In the genomic region with DNA sequence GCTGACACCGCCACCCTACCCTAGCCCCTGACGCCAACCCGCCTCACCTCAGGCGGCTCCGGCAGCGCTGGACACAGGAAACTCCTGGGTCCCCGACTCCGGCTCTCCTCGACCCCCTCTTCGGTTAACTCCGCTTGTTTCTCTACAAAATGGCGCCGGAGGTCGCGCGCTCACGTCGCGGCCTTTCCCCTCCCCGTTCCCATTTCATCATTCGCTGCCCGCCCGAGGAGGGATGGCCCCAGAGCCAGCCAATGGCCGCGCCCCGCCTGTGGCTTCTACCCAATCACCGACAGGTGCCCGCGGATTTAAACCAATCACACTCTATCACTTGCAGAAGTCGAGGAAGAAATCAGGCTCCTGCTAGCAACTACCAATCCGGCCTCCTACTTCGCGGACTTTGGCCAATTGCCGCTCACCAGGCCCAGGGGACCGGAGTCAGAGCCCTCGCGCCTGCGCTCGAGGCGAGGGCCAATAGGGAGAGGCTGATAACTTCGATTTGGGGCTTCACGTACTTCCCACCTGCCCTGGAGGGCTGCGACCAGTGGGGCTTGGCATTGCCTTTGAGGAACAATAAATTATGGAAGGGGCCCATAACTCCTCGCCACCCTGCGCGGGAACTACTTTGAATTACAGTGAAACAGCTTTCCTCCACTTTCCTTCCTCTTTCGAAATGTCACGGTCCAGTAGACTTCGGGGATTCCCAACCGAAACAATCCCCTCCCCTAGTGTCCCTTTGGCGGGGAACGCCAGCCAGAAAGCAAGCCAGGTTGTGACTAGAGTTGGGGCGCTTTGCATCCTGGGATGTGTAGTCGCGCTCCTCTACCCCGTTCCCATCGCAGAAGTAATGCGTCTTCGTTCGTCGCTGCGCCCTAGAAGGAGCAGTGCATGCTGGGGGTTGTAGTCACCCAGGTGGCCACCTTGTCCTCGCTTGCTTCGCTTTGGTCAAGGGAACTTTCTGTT, we compare ENCODE assay signal across 1 cellular context.
TF ChIP-seq lines count a peak whose summit lies in the region.

A gene (minus strand): TSS at position 146 of the 960 bp plus-strand sequence. CDS start 30,489 bp downstream, outside the sequence.

TF ChIP-seq in K562, 482 proteins besides CTCF, POLR2A, EP300 and RAD21 (continued from another document and continues in another):
- TF ChIP-seq, protein P1, sequence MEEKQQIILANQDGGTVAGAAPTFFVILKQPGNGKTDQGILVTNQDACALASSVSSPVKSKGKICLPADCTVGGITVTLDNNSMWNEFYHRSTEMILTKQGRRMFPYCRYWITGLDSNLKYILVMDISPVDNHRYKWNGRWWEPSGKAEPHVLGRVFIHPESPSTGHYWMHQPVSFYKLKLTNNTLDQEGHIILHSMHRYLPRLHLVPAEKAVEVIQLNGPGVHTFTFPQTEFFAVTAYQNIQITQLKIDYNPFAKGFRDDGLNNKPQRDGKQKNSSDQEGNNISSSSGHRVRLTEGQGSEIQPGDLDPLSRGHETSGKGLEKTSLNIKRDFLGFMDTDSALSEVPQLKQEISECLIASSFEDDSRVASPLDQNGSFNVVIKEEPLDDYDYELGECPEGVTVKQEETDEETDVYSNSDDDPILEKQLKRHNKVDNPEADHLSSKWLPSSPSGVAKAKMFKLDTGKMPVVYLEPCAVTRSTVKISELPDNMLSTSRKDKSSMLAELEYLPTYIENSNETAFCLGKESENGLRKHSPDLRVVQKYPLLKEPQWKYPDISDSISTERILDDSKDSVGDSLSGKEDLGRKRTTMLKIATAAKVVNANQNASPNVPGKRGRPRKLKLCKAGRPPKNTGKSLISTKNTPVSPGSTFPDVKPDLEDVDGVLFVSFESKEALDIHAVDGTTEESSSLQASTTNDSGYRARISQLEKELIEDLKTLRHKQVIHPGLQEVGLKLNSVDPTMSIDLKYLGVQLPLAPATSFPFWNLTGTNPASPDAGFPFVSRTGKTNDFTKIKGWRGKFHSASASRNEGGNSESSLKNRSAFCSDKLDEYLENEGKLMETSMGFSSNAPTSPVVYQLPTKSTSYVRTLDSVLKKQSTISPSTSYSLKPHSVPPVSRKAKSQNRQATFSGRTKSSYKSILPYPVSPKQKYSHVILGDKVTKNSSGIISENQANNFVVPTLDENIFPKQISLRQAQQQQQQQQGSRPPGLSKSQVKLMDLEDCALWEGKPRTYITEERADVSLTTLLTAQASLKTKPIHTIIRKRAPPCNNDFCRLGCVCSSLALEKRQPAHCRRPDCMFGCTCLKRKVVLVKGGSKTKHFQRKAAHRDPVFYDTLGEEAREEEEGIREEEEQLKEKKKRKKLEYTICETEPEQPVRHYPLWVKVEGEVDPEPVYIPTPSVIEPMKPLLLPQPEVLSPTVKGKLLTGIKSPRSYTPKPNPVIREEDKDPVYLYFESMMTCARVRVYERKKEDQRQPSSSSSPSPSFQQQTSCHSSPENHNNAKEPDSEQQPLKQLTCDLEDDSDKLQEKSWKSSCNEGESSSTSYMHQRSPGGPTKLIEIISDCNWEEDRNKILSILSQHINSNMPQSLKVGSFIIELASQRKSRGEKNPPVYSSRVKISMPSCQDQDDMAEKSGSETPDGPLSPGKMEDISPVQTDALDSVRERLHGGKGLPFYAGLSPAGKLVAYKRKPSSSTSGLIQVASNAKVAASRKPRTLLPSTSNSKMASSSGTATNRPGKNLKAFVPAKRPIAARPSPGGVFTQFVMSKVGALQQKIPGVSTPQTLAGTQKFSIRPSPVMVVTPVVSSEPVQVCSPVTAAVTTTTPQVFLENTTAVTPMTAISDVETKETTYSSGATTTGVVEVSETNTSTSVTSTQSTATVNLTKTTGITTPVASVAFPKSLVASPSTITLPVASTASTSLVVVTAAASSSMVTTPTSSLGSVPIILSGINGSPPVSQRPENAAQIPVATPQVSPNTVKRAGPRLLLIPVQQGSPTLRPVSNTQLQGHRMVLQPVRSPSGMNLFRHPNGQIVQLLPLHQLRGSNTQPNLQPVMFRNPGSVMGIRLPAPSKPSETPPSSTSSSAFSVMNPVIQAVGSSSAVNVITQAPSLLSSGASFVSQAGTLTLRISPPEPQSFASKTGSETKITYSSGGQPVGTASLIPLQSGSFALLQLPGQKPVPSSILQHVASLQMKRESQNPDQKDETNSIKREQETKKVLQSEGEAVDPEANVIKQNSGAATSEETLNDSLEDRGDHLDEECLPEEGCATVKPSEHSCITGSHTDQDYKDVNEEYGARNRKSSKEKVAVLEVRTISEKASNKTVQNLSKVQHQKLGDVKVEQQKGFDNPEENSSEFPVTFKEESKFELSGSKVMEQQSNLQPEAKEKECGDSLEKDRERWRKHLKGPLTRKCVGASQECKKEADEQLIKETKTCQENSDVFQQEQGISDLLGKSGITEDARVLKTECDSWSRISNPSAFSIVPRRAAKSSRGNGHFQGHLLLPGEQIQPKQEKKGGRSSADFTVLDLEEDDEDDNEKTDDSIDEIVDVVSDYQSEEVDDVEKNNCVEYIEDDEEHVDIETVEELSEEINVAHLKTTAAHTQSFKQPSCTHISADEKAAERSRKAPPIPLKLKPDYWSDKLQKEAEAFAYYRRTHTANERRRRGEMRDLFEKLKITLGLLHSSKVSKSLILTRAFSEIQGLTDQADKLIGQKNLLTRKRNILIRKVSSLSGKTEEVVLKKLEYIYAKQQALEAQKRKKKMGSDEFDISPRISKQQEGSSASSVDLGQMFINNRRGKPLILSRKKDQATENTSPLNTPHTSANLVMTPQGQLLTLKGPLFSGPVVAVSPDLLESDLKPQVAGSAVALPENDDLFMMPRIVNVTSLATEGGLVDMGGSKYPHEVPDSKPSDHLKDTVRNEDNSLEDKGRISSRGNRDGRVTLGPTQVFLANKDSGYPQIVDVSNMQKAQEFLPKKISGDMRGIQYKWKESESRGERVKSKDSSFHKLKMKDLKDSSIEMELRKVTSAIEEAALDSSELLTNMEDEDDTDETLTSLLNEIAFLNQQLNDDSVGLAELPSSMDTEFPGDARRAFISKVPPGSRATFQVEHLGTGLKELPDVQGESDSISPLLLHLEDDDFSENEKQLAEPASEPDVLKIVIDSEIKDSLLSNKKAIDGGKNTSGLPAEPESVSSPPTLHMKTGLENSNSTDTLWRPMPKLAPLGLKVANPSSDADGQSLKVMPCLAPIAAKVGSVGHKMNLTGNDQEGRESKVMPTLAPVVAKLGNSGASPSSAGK (IDR thresholded peaks at IDR 0.05), result peak; percentile 98
- peak; percentile 55; the same call in 1 of the 2 replicates for TF ChIP-seq SMAD3 (CRISPR knock-in tag; conservative IDR thresholded peaks at IDR 0.05)
- TF ChIP-seq, protein P2, sequence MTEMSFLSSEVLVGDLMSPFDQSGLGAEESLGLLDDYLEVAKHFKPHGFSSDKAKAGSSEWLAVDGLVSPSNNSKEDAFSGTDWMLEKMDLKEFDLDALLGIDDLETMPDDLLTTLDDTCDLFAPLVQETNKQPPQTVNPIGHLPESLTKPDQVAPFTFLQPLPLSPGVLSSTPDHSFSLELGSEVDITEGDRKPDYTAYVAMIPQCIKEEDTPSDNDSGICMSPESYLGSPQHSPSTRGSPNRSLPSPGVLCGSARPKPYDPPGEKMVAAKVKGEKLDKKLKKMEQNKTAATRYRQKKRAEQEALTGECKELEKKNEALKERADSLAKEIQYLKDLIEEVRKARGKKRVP (CRISPR knock-in tag; IDR thresholded peaks at IDR 0.05), result peak; percentile 71
- no peak for TF ChIP-seq KDM2B (CRISPR knock-in tag; IDR thresholded peaks at IDR 0.05)
- TF ChIP-seq KLF10 (CRISPR knock-in tag; IDR thresholded peaks at IDR 0.05), result no peak
- TF ChIP-seq TCFL5 (CRISPR knock-in tag; conservative IDR thresholded peaks at IDR 0.05), result no peak
- TF ChIP-seq FOXA3 (CRISPR knock-in tag; conservative IDR thresholded peaks at IDR 0.05 in 1 of 2, IDR thresholded peaks at IDR 0.05 in 1 of 2), result no peak
- no peak for TF ChIP-seq SRF (CRISPR knock-in tag; IDR thresholded peaks at IDR 0.05)
- peak; percentile 99 for TF ChIP-seq MTA1 (IDR thresholded peaks at IDR 0.05; ENCODE audit: borderline replicate concordance)
- TF ChIP-seq, protein P3, sequence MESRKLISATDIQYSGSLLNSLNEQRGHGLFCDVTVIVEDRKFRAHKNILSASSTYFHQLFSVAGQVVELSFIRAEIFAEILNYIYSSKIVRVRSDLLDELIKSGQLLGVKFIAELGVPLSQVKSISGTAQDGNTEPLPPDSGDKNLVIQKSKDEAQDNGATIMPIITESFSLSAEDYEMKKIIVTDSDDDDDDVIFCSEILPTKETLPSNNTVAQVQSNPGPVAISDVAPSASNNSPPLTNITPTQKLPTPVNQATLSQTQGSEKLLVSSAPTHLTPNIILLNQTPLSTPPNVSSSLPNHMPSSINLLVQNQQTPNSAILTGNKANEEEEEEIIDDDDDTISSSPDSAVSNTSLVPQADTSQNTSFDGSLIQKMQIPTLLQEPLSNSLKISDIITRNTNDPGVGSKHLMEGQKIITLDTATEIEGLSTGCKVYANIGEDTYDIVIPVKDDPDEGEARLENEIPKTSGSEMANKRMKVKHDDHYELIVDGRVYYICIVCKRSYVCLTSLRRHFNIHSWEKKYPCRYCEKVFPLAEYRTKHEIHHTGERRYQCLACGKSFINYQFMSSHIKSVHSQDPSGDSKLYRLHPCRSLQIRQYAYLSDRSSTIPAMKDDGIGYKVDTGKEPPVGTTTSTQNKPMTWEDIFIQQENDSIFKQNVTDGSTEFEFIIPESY (CRISPR knock-in tag; IDR thresholded peaks at IDR 0.05), result no peak; the same call in 1 of the 2 replicates
- no peak for TF ChIP-seq ZKSCAN3 (CRISPR knock-in tag; IDR thresholded peaks at IDR 0.05)
- TF ChIP-seq SMARCC2 (IDR thresholded peaks at IDR 0.05; ENCODE audit: low read depth), result no peak
- TF ChIP-seq HDGF (IDR thresholded peaks at IDR 0.05), result no peak
- 0 out of 2 replicates have a peak, but pooled peaks have one; percentile 22 for TF ChIP-seq SMARCE1 (IDR thresholded peaks at IDR 0.05)
- TF ChIP-seq BRF1 (IDR thresholded peaks at IDR 0.05; ENCODE audit: borderline replicate concordance, extremely low read depth, insufficient read length), result no peak
- TF ChIP-seq, protein P4, sequence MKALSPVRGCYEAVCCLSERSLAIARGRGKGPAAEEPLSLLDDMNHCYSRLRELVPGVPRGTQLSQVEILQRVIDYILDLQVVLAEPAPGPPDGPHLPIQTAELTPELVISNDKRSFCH (CRISPR knock-in tag; IDR thresholded peaks at IDR 0.05), result no peak
- TF ChIP-seq, protein P4 (tag; IDR thresholded peaks at IDR 0.05), result peak; percentile 38; the same call in 1 of the 2 replicates
- TF ChIP-seq CBX3 (IDR thresholded peaks at IDR 0.05; ENCODE audit: borderline replicate concordance in 1 of 2, low read length in 2 of 2), result peak in 1 of 2 experiments; percentile 74; a peak in 2 of 3 replicates
- TF ChIP-seq BRD4 (IDR thresholded peaks at IDR 0.05), result peak; percentile 85
- no peak for TF ChIP-seq NCOA4 (IDR thresholded peaks at IDR 0.05; ENCODE audit: partially characterized antibody)
- TF ChIP-seq HMGN3 (IDR thresholded peaks at IDR 0.05; ENCODE audit: borderline replicate concordance, extremely low read depth, insufficient read length, low read depth, low read length), result no peak
- TF ChIP-seq PTRF (tag; IDR thresholded peaks at IDR 0.05), result 0 out of 2 replicates have a peak, but pooled peaks have one; percentile 49
- peak; percentile 69 for TF ChIP-seq MYBL2 (IDR thresholded peaks at IDR 0.05; ENCODE audit: low read depth)
- TF ChIP-seq MYBL2 (CRISPR knock-in tag; IDR thresholded peaks at IDR 0.05; ENCODE audit: borderline replicate concordance), result no peak
- no peak for TF ChIP-seq NFATC3 (IDR thresholded peaks at IDR 0.05)
- TF ChIP-seq, protein P5, sequence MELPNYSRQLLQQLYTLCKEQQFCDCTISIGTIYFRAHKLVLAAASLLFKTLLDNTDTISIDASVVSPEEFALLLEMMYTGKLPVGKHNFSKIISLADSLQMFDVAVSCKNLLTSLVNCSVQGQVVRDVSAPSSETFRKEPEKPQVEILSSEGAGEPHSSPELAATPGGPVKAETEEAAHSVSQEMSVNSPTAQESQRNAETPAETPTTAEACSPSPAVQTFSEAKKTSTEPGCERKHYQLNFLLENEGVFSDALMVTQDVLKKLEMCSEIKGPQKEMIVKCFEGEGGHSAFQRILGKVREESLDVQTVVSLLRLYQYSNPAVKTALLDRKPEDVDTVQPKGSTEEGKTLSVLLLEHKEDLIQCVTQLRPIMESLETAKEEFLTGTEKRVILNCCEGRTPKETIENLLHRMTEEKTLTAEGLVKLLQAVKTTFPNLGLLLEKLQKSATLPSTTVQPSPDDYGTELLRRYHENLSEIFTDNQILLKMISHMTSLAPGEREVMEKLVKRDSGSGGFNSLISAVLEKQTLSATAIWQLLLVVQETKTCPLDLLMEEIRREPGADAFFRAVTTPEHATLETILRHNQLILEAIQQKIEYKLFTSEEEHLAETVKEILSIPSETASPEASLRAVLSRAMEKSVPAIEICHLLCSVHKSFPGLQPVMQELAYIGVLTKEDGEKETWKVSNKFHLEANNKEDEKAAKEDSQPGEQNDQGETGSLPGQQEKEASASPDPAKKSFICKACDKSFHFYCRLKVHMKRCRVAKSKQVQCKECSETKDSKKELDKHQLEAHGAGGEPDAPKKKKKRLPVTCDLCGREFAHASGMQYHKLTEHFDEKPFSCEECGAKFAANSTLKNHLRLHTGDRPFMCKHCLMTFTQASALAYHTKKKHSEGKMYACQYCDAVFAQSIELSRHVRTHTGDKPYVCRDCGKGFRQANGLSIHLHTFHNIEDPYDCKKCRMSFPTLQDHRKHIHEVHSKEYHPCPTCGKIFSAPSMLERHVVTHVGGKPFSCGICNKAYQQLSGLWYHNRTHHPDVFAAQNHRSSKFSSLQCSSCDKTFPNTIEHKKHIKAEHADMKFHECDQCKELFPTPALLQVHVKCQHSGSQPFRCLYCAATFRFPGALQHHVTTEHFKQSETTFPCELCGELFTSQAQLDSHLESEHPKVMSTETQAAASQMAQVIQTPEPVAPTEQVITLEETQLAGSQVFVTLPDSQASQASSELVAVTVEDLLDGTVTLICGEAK (IDR thresholded peaks at IDR 0.05), result peak; percentile 62
- TF ChIP-seq, protein P5 (CRISPR knock-in tag; IDR thresholded peaks at IDR 0.05), result no peak
- TF ChIP-seq FOXK2 (conservative IDR thresholded peaks at IDR 0.05 in 1 of 2, IDR thresholded peaks at IDR 0.05 in 1 of 2; ENCODE audit: low read depth in 2 of 2), result peak; percentile 84 to 89; a peak in 3 of 4 replicates
